In genomic region chr7:102872460-102872859, GRCh38 we compare ENCODE assay signal across 1 cellular context.
TF ChIP-seq lines count a peak whose summit lies in the region.

No MANE protein-coding gene starts in this region.

TF ChIP-seq in HepG2, 621 proteins besides CTCF, POLR2A, EP300 and RAD21 (continued from another document):
- TF ChIP-seq DZIP1 (CRISPR knock-in tag; IDR thresholded peaks at IDR 0.05) (no peak), TEAD3 (CRISPR knock-in tag; optimal IDR thresholded peaks at IDR 0.05; ENCODE audit: borderline replicate concordance) (no peak), KDM1A (CRISPR knock-in tag; IDR thresholded peaks at IDR 0.05) (no peak)
